ENCODE assay signal across 10 cellular contexts in genomic region chr9:134372621-134373267, GRCh38. TPM values are rescaled to one million over a fixed set of nuclear protein-coding genes. Genes with fewer than 3 reads are reported as not detected.
A peak's percentile ranks its signal among the peaks of the same experiment; 100 is the strongest.
DNase-seq lines count a peak whose midpoint lies in the region; ATAC-seq and TF ChIP-seq lines count a peak whose summit lies in the region.
"Had no signal": no experiment of that assay in that cellular context is flagged by ENCODE, and none has a peak within 500 bp of the region (broad histone marks: within the 10 kb centered on the region; RNA-seq: fewer than 3 reads in every experiment).

No MANE protein-coding gene starts in this region.

- no peaks in the 10 kb centered on the region for H3K36me3 Mint-ChIP-seq in chondrocyte (ENCODE audit: low read depth)
- H3K36me3 Mint-ChIP-seq in activated naive CD4-positive, alpha-beta T cell treated with anti-CD3 and anti-CD28 coated beads, Interleukin-2, amount 50 U/mL, for 72 hours, result no peaks in the 10 kb centered on the region

- DNase-seq in HL-60 (ENCODE audit: low read depth in 1 of 2, low spot score in 1 of 2) (peak; percentile 91 to 98), chondrocyte (ENCODE audit: low spot score) (no peak), left lung (peak; percentile 92 to 98), testis (peak; percentile 35), D341Med (ENCODE audit: low spot score) (no peak), cortex of kidney (lab: John Stamatoyannopoulos, UW) (no peak), foreskin melanocyte (no peak)
- DNase-seq in activated naive CD4-positive, alpha-beta T cell treated with anti-CD3 and anti-CD28 coated beads, Interleukin-2, amount 50 U/mL, for 72 hours (ENCODE audit: low spot score in 2 of 2), result no peak
- DNase-seq: activated CD4-positive, alpha-beta T cell treated with anti-CD3 and anti-CD28 coated beads, Interleukin-2, amount 10 ng/mL, durations not matched to agents 7 days and 5 days; posterior cingulate gyrus had no signal

- peak; percentile 55 for ATAC-seq in left lung
- ATAC-seq in activated naive CD4-positive, alpha-beta T cell treated with anti-CD3 and anti-CD28 coated beads, Interleukin-2, amount 50 U/mL, for 72 hours, result no peak

- H3K4me1 ChIP-seq in left lung (peaks cover 52 to 94% of the 10 kb centered on the region in 2 donors), testis (peaks cover 88% of the 10 kb centered on the region)

- H3K9me3 ChIP-seq in left lung (no peaks in the 10 kb centered on the region), testis (no peaks in the 10 kb centered on the region)

- no peaks in the 10 kb centered on the region for H3K36me3 ChIP-seq in left lung
- H3K36me3 ChIP-seq in testis (ENCODE audit: low read depth, missing control alignments), result no peaks in the 10 kb centered on the region

- no peak overlapping the region for H3K4me3 Mint-ChIP-seq in chondrocyte (ENCODE audit: unreplicated experiment)
- H3K4me3 Mint-ChIP-seq: activated CD4-positive, alpha-beta T cell treated with anti-CD3 and anti-CD28 coated beads, Interleukin-2, amount 10 ng/mL, durations not matched to agents 7 days and 5 days had no signal

- H3K27ac ChIP-seq in HL-60 (replicated peaks), result peak overlapping the region; percentile 98
- peak overlapping the region; percentile 83 to 98 for H3K27ac ChIP-seq in left lung
- H3K27ac ChIP-seq in testis, result peak overlapping the region; percentile 14 to 62

- no peak for TF ChIP-seq POLR2A in testis (IDR thresholded peaks at IDR 0.05)

- H3K27me3 ChIP-seq in HL-60 (ENCODE audit: insufficient read depth, poor library complexity, severe bottlenecking) (no peaks in the 10 kb centered on the region), left lung (no peaks in the 10 kb centered on the region), testis (no peaks in the 10 kb centered on the region)

- H3K4me1 Mint-ChIP-seq in chondrocyte (ENCODE audit: low read depth), result peaks cover 38% of the 10 kb centered on the region
- H3K4me1 Mint-ChIP-seq: activated CD4-positive, alpha-beta T cell treated with anti-CD3 and anti-CD28 coated beads, Interleukin-2, amount 10 ng/mL, durations not matched to agents 7 days and 5 days had no signal

- peak overlapping the region; percentile 37 for H3K4me3 ChIP-seq in HL-60 (replicated peaks; ENCODE audit: insufficient read depth, low read length)
- H3K4me3 ChIP-seq in left lung, result peak overlapping the region in 1 of 2 donors; percentile 35
- no peak overlapping the region for H3K4me3 ChIP-seq in testis

- no peaks in the 10 kb centered on the region for H3K27me3 Mint-ChIP-seq in chondrocyte (ENCODE audit: low read depth)
- H3K27me3 Mint-ChIP-seq: activated CD4-positive, alpha-beta T cell treated with anti-CD3 and anti-CD28 coated beads, Interleukin-2, amount 10 ng/mL, durations not matched to agents 7 days and 5 days had no signal

- TF ChIP-seq CTCF in HL-60 (IDR thresholded peaks at IDR 0.05; ENCODE audit: insufficient read depth, low read length) (no peak), chondrocyte (IDR thresholded peaks at IDR 0.05) (no peak), left lung (IDR thresholded peaks at IDR 0.05) (no peak), testis (IDR thresholded peaks at IDR 0.05) (no peak)

- WGBS in testis, 2 donors, result 51 to 81% methylated on average over 5 to 13 of the region's 16 CpGs

- no peaks in the 10 kb centered on the region for H3K9me3 Mint-ChIP-seq in chondrocyte (ENCODE audit: low read depth)
- no peaks in the 10 kb centered on the region for H3K9me3 Mint-ChIP-seq in activated naive CD4-positive, alpha-beta T cell treated with anti-CD3 and anti-CD28 coated beads, Interleukin-2, amount 50 U/mL, for 72 hours
- H3K9me3 Mint-ChIP-seq: activated CD4-positive, alpha-beta T cell treated with anti-CD3 and anti-CD28 coated beads, Interleukin-2, amount 10 ng/mL, durations not matched to agents 7 days and 5 days had no signal

- intact Hi-C loops in left lung (cut with DNase I), result no loop called here
- intact Hi-C loops in testis (cut with DNase I; ENCODE audit: low total_unique reads), result no loop called here

- H3K27ac Mint-ChIP-seq in chondrocyte (ENCODE audit: unreplicated experiment), result peak overlapping the region; percentile 65
- H3K27ac Mint-ChIP-seq in activated naive CD4-positive, alpha-beta T cell treated with anti-CD3 and anti-CD28 coated beads, Interleukin-2, amount 50 U/mL, for 72 hours, result no peak overlapping the region

RNA-seq across cellular contexts. Expression of gene RXRA, which starts 46.5 kb away (rescaled TPM):
- total RNA-seq in chondrocyte (27.3 to 28.2 TPM (median 27.9 TPM) in 3 replicates), left lung (10 to 100 TPM; 56.7 to 79.5 TPM), testis (10 to 100 TPM; 47.3 to 61.0 TPM)
- 31.3 TPM for polyA plus RNA-seq in testis (ENCODE audit: insufficient read depth, low read depth, low replicate concordance)
- 1 to 10 TPM in 1 of 2 donors, under 1 TPM in 1; 0.25 to 7.9 TPM for total RNA-seq in activated naive CD4-positive, alpha-beta T cell treated with anti-CD3 and anti-CD28 coated beads, Interleukin-2, amount 50 U/mL, for 72 hours

Comparison
In these comparisons a context has a peak if more than half of its experiments do, and no peak if none do; other contexts are left out.
1. DNase-seq: peak in HL-60 (2 of 2), left lung (2 of 2) and testis (single experiment); none in chondrocyte (single experiment), activated naive CD4-positive, alpha-beta T cell treated with anti-CD3 and anti-CD28 coated beads, Interleukin-2, amount 50 U/mL, for 72 hours (0 of 2), D341Med (single experiment), cortex of kidney (single experiment) and foreskin melanocyte (single experiment).
2. H3K27ac ChIP-seq: peak in every context shown above with its lines; median percentile 98 in HL-60; 90 in left lung; 38 in testis.